Comparison of ENCODE assay signal across 18 cellular contexts in the genomic region with DNA sequence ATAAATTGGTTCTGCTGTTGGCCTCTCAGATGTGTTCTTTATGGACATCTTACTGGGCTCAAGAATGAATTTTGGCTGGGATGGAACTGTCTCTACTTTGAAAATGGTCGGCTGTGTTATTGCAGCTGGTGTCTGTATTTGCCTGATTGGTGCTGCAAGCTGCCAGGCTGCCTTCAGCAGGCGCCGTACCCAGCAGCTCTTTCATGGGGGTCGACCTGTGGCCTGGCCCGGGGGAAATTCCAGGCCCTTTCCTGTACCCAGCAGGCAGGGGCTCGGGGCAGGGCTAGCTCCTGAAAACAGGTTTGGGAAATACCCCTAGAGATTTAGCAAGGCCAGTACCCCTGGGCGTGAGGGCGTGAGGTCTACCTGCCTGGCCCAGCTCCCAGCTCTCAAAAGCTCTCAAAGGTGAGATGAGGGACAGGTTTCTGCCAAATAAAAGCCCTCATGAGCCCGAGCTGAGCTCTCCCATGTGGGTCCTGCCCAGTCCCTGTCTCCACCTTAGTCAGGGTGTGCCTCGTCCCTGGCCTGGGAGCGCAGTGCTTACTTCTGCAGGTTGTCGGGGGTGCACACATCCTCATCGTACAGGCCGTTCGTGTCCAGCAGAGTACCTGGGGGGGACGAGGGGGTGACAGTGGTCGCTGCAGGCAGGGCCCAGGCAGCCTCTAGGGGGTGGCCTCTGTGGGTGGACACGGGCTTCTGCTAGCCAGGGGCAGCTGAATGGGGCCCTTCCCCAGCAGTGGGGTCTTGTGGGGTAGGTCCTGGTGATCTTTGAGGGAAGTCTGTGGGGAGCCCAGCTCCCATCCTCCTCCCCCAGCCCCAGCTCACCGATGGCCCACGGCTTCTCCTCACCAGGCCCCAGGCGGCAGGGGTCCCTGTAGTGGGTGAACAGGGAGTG. TPM values are rescaled to one million over a fixed set of nuclear protein-coding genes. Genes with fewer than 3 reads are reported as not detected.
DNase-seq lines count a peak whose midpoint lies in the region; ATAC-seq and TF ChIP-seq lines count a peak whose summit lies in the region.
"Had no signal": no experiment of that assay in that cellular context is flagged by ENCODE, and none has a peak within 500 bp of the region (broad histone marks: within the 10 kb centered on the region; RNA-seq: fewer than 3 reads in every experiment).

No MANE protein-coding gene starts in this region.

- TF ChIP-seq EP300 in SK-N-SH (IDR thresholded peaks at IDR 0.05; ENCODE audit: borderline replicate concordance in 1 of 2, low read depth in 1 of 2, low read length in 1 of 2), result no peak

- H3K4me3 ChIP-seq in BLaER1 treated with 17β-estradiol and CSF1 and Interleukin-3, amounts not matched to agents 10 nM and 100 nM, result no peak overlapping the region
- H3K4me3 ChIP-seq in DND-41 (ENCODE audit: low read depth in 1 of 2, low read length in 2 of 2) (no peak overlapping the region), SK-N-SH (ENCODE audit: low read depth in 2 of 2, low read length in 1 of 2) (no peak overlapping the region), mesenchymal stem cell (ENCODE audit: insufficient read depth in 1 of 2, low read depth in 1 of 2, low read length in 2 of 2) (no peak overlapping the region)

- H3K36me3 ChIP-seq in BLaER1 treated with 17β-estradiol and CSF1 and Interleukin-3, amounts not matched to agents 10 nM and 100 nM, result peaks cover 0 to 17% (median 1%) of the 10 kb centered on the region in 11 experiments; a peak in 9 of 22 replicates
- H3K36me3 ChIP-seq in DND-41 (ENCODE audit: insufficient read depth, low read length), result peaks cover 99% of the 10 kb centered on the region
- peaks cover 0 to 5% of the 10 kb centered on the region in 2 experiments for H3K36me3 ChIP-seq in SK-N-SH (replicated peaks in 1 of 2; ENCODE audit: control insufficient read depth in 1 of 2, insufficient read depth in 2 of 2, low read length in 1 of 2)
- peaks cover 5 to 22% of the 10 kb centered on the region in 2 experiments for H3K36me3 ChIP-seq in mesenchymal stem cell (ENCODE audit: control insufficient read depth in 1 of 2, insufficient read depth in 2 of 2, low read depth in 1 of 2, low read length in 2 of 2)

- H3K27ac ChIP-seq in BLaER1 treated with 17β-estradiol and CSF1 and Interleukin-3, amounts not matched to agents 10 nM and 100 nM, result peak overlapping the region in 3 of 11 experiments; percentile 46 to 87 (median 86); a peak in 4 of 22 replicates
- H3K27ac ChIP-seq in DND-41 (ENCODE audit: low read length), result peak overlapping the region; percentile 98; the same call in 1 of the 2 replicates
- H3K27ac ChIP-seq in SK-N-SH (ENCODE audit: low read depth in 2 of 2, low read length in 1 of 2), result peak overlapping the region in 1 of 2 experiments; percentile 83; a peak in 2 of 4 replicates
- H3K27ac ChIP-seq in mesenchymal stem cell (ENCODE audit: low read length, poor library complexity, severe bottlenecking), result no peak overlapping the region
- H3K27ac ChIP-seq: C4-2B, KMS-11 had no signal

- H3K23ac ChIP-seq in mesenchymal stem cell (ENCODE audit: low read length in 2 of 2), result no peak overlapping the region

- H3K4me1 ChIP-seq in BLaER1 treated with 17β-estradiol and CSF1 and Interleukin-3, amounts not matched to agents 10 nM and 100 nM, result peaks cover 69 to 100% (median 95%) of the 10 kb centered on the region in 10 experiments
- H3K4me1 ChIP-seq in DND-41 (ENCODE audit: insufficient read depth, low read length) (peaks cover 94% of the 10 kb centered on the region), SK-N-SH (ENCODE audit: control insufficient read depth in 1 of 2, insufficient read depth in 2 of 2, low read depth in 1 of 2, low read length in 1 of 2) (peaks cover 0 to 52% of the 10 kb centered on the region in 2 experiments; a peak in 2 of 4 replicates), mesenchymal stem cell (ENCODE audit: control insufficient read depth, insufficient read depth, low read depth, low read length) (peaks cover 11% of the 10 kb centered on the region)

- H3F3A ChIP-seq in SK-N-SH (replicated peaks; ENCODE audit: insufficient read depth), result no peaks in the 10 kb centered on the region

- CTCF ChIA-PET in SK-N-SH (lab: Yijun Ruan, JAX), result interaction anchor here (0.7 to 5.3 kb wide), 20 partner anchors 9 to 166 kb away, joined by 3 to 30 read pairs (median 4); no protein-coding TSS in a partner anchor

- no peak overlapping the region for H3K4ac ChIP-seq in mesenchymal stem cell (ENCODE audit: low read depth in 1 of 2, low read length in 2 of 2)

- H3K79me1 ChIP-seq in mesenchymal stem cell (replicated peaks; ENCODE audit: low read length, poor library complexity, severe bottlenecking), result no peaks in the 10 kb centered on the region

- H2BK120ac ChIP-seq in mesenchymal stem cell (ENCODE audit: low read depth, low read length), result no peak overlapping the region

- TF ChIP-seq CTCF in DND-41 (IDR thresholded peaks at IDR 0.05; ENCODE audit: borderline replicate concordance, extremely low read depth, low read length, poor library complexity, severe bottlenecking), result no peak
- TF ChIP-seq CTCF in SK-N-SH (IDR thresholded peaks at IDR 0.05), result no peak

- no peak for TF ChIP-seq RAD21 in SK-N-SH (IDR thresholded peaks at IDR 0.05; ENCODE audit: low read length)

- POLR2A ChIA-PET in SK-N-SH (lab: Yijun Ruan, JAX), result interaction anchor here (0.8 to 1.6 kb wide), 4 partner anchors 9 to 52 kb away, joined by 3 to 5 read pairs (median 4); no protein-coding TSS in a partner anchor

- no peak overlapping the region for H2AK5ac ChIP-seq in mesenchymal stem cell (ENCODE audit: low read length, severe bottlenecking)

- no peak for ATAC-seq in DND-41 (ENCODE audit: insufficient read depth, low read depth)
- no peak for ATAC-seq in HG02623 (IDR thresholded peaks at IDR 0.05; ENCODE audit: unreplicated experiment)
- ATAC-seq in HG02884 (IDR thresholded peaks at IDR 0.05; ENCODE audit: unreplicated experiment), result no peak
- no peak for ATAC-seq in GM18502 (IDR thresholded peaks at IDR 0.05; ENCODE audit: poor library complexity, unreplicated experiment)
- ATAC-seq: HCT116 had no signal

- no peak overlapping the region for H3K18ac ChIP-seq in mesenchymal stem cell (ENCODE audit: low read depth in 1 of 2, low read length in 2 of 2)

- H3K14ac ChIP-seq in mesenchymal stem cell (ENCODE audit: low read length in 2 of 2), result no peak overlapping the region

- H3K9me3 ChIP-seq in BLaER1 treated with 17β-estradiol and CSF1 and Interleukin-3, amounts not matched to agents 10 nM and 100 nM (replicated peaks in 1 of 11), result no peaks in the 10 kb centered on the region
- H3K9me3 ChIP-seq in DND-41 (ENCODE audit: insufficient read depth, low read length, severe bottlenecking) (no peaks in the 10 kb centered on the region), SK-N-SH (no peaks in the 10 kb centered on the region), mesenchymal stem cell (ENCODE audit: control insufficient read depth, low read length) (no peaks in the 10 kb centered on the region)

- H3K79me2 ChIP-seq in DND-41 (ENCODE audit: insufficient read depth, low read length) (peaks cover 71% of the 10 kb centered on the region), SK-N-SH (ENCODE audit: insufficient read depth) (no peaks in the 10 kb centered on the region)

- H3K4me2 ChIP-seq in BLaER1 treated with 17β-estradiol and CSF1 and Interleukin-3, amounts not matched to agents 10 nM and 100 nM, result peak overlapping the region; percentile 77 to 100 (median 96); a peak in 21 of 22 replicates
- H3K4me2 ChIP-seq in DND-41 (ENCODE audit: insufficient read depth, low read length) (no peak overlapping the region), SK-N-SH (no peak overlapping the region), mesenchymal stem cell (ENCODE audit: low read length, poor library complexity, severe bottlenecking) (no peak overlapping the region)
- H3K4me2 ChIP-seq: KMS-11 had no signal

- 59% methylated on average over 13 of the region's 21 CpGs for WGBS in SK-N-SH (ENCODE audit: low lambda C conversion rate)
- 86% methylated on average over 19 of the region's 21 CpGs for WGBS in mesenchymal stem cell

- no peak overlapping the region for H2BK12ac ChIP-seq in mesenchymal stem cell (ENCODE audit: low read length in 2 of 2)

- peaks cover 0 to 88% (median 0%) of the 10 kb centered on the region in 11 experiments; a peak in 10 of 22 replicates for H4K20me1 ChIP-seq in BLaER1 treated with 17β-estradiol and CSF1 and Interleukin-3, amounts not matched to agents 10 nM and 100 nM
- peaks cover 88% of the 10 kb centered on the region for H4K20me1 ChIP-seq in DND-41 (ENCODE audit: insufficient read depth, low read length)
- no peaks in the 10 kb centered on the region for H4K20me1 ChIP-seq in SK-N-SH (ENCODE audit: insufficient read depth)

- peaks cover 6 to 44% (median 9%) of the 10 kb centered on the region in 11 experiments; a peak in 17 of 22 replicates for H3K27me3 ChIP-seq in BLaER1 treated with 17β-estradiol and CSF1 and Interleukin-3, amounts not matched to agents 10 nM and 100 nM
- H3K27me3 ChIP-seq in DND-41 (ENCODE audit: insufficient read depth, low read length, poor library complexity), result no peaks in the 10 kb centered on the region
- no peaks in the 10 kb centered on the region for H3K27me3 ChIP-seq in SK-N-SH (ENCODE audit: insufficient read depth)
- H3K27me3 ChIP-seq in mesenchymal stem cell (ENCODE audit: control insufficient read depth in 1 of 2, insufficient read depth in 1 of 2, low read length in 2 of 2), result peaks cover 27 to 41% of the 10 kb centered on the region in 2 experiments

- DNase-seq in DND-41 (peak; percentile 15), SK-N-SH (peak; percentile 75), mesenchymal stem cell (no peak), SIG-M5 treated with dmso at 0.1 percent for 504 hours (lab: John Stamatoyannopoulos, UW; ENCODE audit: unreplicated experiment) (no peak)
- DNase-seq: GDM1, NCI-H1417 treated with DMSO at 0.1 percent for 48 hours, NCI-H2029, NCI-H2171, NCI-H446, NCI-H526 treated with DMSO at 0.1 percent for 48 hours, SIG-M5 had no signal

- no peak overlapping the region for H2AFZ ChIP-seq in DND-41 (ENCODE audit: low read depth, low read length)
- H2AFZ ChIP-seq in SK-N-SH (ENCODE audit: low read depth), result no peak overlapping the region
- no peak overlapping the region for H2AFZ ChIP-seq in mesenchymal stem cell (ENCODE audit: low read depth, low read length)

- no peak overlapping the region for H2BK5ac ChIP-seq in mesenchymal stem cell (ENCODE audit: low read depth, low read length, poor library complexity, severe bottlenecking)

- 0 out of 22 replicates have a peak overlapping the region, but pooled peaks of 1 of the 11 experiments have one; percentile 29 for H3K9ac ChIP-seq in BLaER1 treated with 17β-estradiol and CSF1 and Interleukin-3, amounts not matched to agents 10 nM and 100 nM
- no peak overlapping the region; the same call in 1 of the 2 replicates for H3K9ac ChIP-seq in DND-41 (ENCODE audit: low read depth, low read length)
- H3K9ac ChIP-seq in SK-N-SH, result no peak overlapping the region
- H3K9ac ChIP-seq in mesenchymal stem cell (ENCODE audit: low read length), result no peak overlapping the region
- H3K9ac ChIP-seq: KMS-11 had no signal

- H4K8ac ChIP-seq in mesenchymal stem cell (ENCODE audit: low read length), result no peak overlapping the region

- H3K9me2 ChIP-seq in SK-N-SH, result no peaks in the 10 kb centered on the region

- H2BK15ac ChIP-seq in mesenchymal stem cell (ENCODE audit: low read depth, poor library complexity, severe bottlenecking), result no peak overlapping the region

- H4K91ac ChIP-seq in mesenchymal stem cell (ENCODE audit: low read length), result peak overlapping the region; percentile 7

RNA-seq across cellular contexts. Expression of gene PRMT7, which starts 52.4 kb away (rescaled TPM):
- 46.0 and 66.8 TPM in 2 replicates for polyA plus RNA-seq in SK-N-SH (2012; rRNA removed)
- polyA plus RNA-seq in SK-N-SH (2012; cell fraction: cytosol; rRNA removed), result 20.7 and 29.1 TPM in 2 replicates
- 317 and 350 TPM in 2 replicates for polyA plus RNA-seq in SK-N-SH (2012; cell fraction: nucleus; rRNA removed)
- polyA plus RNA-seq in mesenchymal stem cell (2013, experiment 1 of 2), result 14.6 TPM
- polyA plus RNA-seq in mesenchymal stem cell (2013, experiment 2 of 2), result 14.7 TPM

RNA-seq across cellular contexts. Expression of gene SLC7A6OS, which starts 52.5 kb away (rescaled TPM):
- polyA plus RNA-seq in SK-N-SH (2012; rRNA removed), result 6.6 and 9.6 TPM in 2 replicates
- polyA plus RNA-seq in SK-N-SH (2012; cell fraction: cytosol; rRNA removed), result 5.9 and 6.7 TPM in 2 replicates
- polyA plus RNA-seq in SK-N-SH (2012; cell fraction: nucleus; rRNA removed), result 19.1 and 28.4 TPM in 2 replicates
- 7.0 TPM for polyA plus RNA-seq in mesenchymal stem cell (2013, experiment 1 of 2)
- polyA plus RNA-seq in mesenchymal stem cell (2013, experiment 2 of 2), result 7.0 TPM

Comparison
In these comparisons a context has a peak if more than half of its experiments do, and no peak if none do; other contexts are left out.
1. H3K4me2 ChIP-seq: peak in BLaER1 treated with 17β-estradiol and CSF1 and Interleukin-3, amounts not matched to agents 10 nM and 100 nM (11 of 11); none in DND-41 (single experiment), SK-N-SH (single experiment) and mesenchymal stem cell (single experiment).
2. DNase-seq: peak in DND-41 (single experiment) and SK-N-SH (single experiment); none in mesenchymal stem cell (single experiment) and SIG-M5 treated with dmso at 0.1 percent for 504 hours (single experiment).